ENCODE assay signal across 9 cellular contexts in the genomic region with DNA sequence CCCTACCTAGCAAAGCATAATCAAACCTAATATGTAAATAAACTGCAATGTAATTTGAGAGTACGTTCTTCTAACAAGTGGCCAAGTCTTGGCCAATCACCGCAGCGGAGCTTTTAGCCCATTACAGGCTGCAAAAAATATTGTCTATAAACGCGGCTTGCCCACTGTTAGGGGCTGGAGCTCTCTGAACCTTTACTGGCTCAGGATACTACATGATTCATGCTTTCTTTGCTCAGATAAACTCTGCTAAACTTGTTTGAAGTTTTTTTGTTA. TPM values are rescaled to one million over a fixed set of nuclear protein-coding genes. Genes with fewer than 3 reads are reported as not detected.
DNase-seq lines count a peak whose midpoint lies in the region; ATAC-seq, FAIRE-seq and TF ChIP-seq lines count a peak whose summit lies in the region.
"Had no signal": no experiment of that assay in that cellular context is flagged by ENCODE, and none has a peak within 500 bp of the region (broad histone marks: within the 10 kb centered on the region; RNA-seq: fewer than 3 reads in every experiment).

No MANE protein-coding gene starts in this region.

- H3K9me3 ChIP-seq in sigmoid colon: no peaks in the 10 kb centered on the region

- peaks cover 0 to 55% (median 48%) of the 10 kb centered on the region in 4 donors for H3K4me1 ChIP-seq in sigmoid colon

- intact Hi-C loops in sigmoid colon (cut with DNase I): loop anchor here (1.0 to 5.0 kb wide), 2 partner anchors 57 to 266 kb away; a partner anchor contains a TSS

- TF ChIP-seq POLR2A in NB4 (IDR thresholded peaks at IDR 0.05; ENCODE audit: extremely low read depth, insufficient read length) (no peak), sigmoid colon (IDR thresholded peaks at IDR 0.05) (no peak)

- H3K4me3 ChIP-seq in NB4 (ENCODE audit: low read depth, low read length) (peak overlapping the region; percentile 76), bronchial epithelial cell (ENCODE audit: low read depth, low read length) (no peak overlapping the region), sigmoid colon (peak overlapping the region in 2 of 4 donors; percentile 63 to 92)

- no peak for TF ChIP-seq EP300 in sigmoid colon (IDR thresholded peaks at IDR 0.05)

- no peak for FAIRE-seq in bronchial epithelial cell (lab: Jason Lieb, UNC)

- H3K27ac ChIP-seq in sigmoid colon: peak overlapping the region; percentile 82 to 96 (median 93)

- DNase-seq in NCI-H1436 treated with DMSO at 0.1 percent for 48 hours (lab: John Stamatoyannopoulos, UW) (peak; percentile 29), NCI-H1436 (lab: John Stamatoyannopoulos, UW) (no peak), NB4 (ENCODE audit: low read depth) (no peak), bronchial epithelial cell (ENCODE audit: low read depth) (peak; percentile 51), sigmoid colon (no peak), SK-N-DZ (ENCODE audit: low spot score) (no peak), AG20443 (ENCODE audit: low spot score) (no peak)
- DNase-seq: naive B cell had no signal

- no peak for ATAC-seq in HG03469 (IDR thresholded peaks at IDR 0.05; ENCODE audit: unreplicated experiment)

- WGBS in sigmoid colon, 2 donors: 19 to 62% methylated on average over 5 of the region's 5 CpGs

- no peaks in the 10 kb centered on the region for H3K36me3 ChIP-seq in bronchial epithelial cell (ENCODE audit: control insufficient read depth, insufficient read depth, low read length)
- H3K36me3 ChIP-seq in sigmoid colon: no peaks in the 10 kb centered on the region

- H3K27me3 ChIP-seq in bronchial epithelial cell (ENCODE audit: control insufficient read depth, insufficient read depth, low read length) (no peaks in the 10 kb centered on the region), sigmoid colon (no peaks in the 10 kb centered on the region)

- no peak for TF ChIP-seq CTCF in NB4 (IDR thresholded peaks at IDR 0.05; ENCODE audit: low read depth, low read length)
- TF ChIP-seq CTCF in bronchial epithelial cell (IDR thresholded peaks at IDR 0.05; ENCODE audit: insufficient read depth, low read length, severe bottlenecking): no peak
- TF ChIP-seq CTCF in sigmoid colon (IDR thresholded peaks at IDR 0.05): no peak

RNA-seq across cellular contexts. Expression of a gene that starts 1.0 kb away (rescaled TPM):
- 7.1 and 9.1 TPM in 2 replicates for total RNA-seq in bronchial epithelial cell
- 100 to 1,000 TPM in 1 of 4 donors, 10 to 100 TPM in 3; 46.6 to 119 (median 65.0) TPM for total RNA-seq in sigmoid colon
- polyA plus RNA-seq in sigmoid colon: 100 to 1,000 TPM in 2 of 3 donors, 10 to 100 TPM in 1; 99.6 to 229 (median 117) TPM
- polyA plus RNA-seq in SK-N-DZ (2014; cell fraction: cytosol; rRNA removed): 29.0 and 32.3 TPM in 2 replicates
- 33.6 and 57.1 TPM in 2 replicates for polyA plus RNA-seq in SK-N-DZ (2014; cell fraction: nucleus; rRNA removed)

RNA-seq across cellular contexts. Expression of a gene that starts 57.4 kb away (rescaled TPM):
- total RNA-seq in bronchial epithelial cell (1.3 and 1.4 TPM in 2 replicates), sigmoid colon (10 to 100 TPM; 11.9 to 16.1 (median 15.2) TPM)
- polyA plus RNA-seq in sigmoid colon: 1 to 10 TPM in 2 of 3 donors, under 1 TPM in 1; 0.69 to 3.0 (median 1.2) TPM
- 5.0 and 8.9 TPM in 2 replicates for polyA plus RNA-seq in SK-N-DZ (2014; cell fraction: cytosol; rRNA removed)
- polyA plus RNA-seq in SK-N-DZ (2014; cell fraction: nucleus; rRNA removed): 5.6 and 7.5 TPM in 2 replicates

Comparison
In these comparisons a context has a peak if more than half of its experiments do, and no peak if none do; other contexts are left out.
1. DNase-seq: peak in NCI-H1436 treated with DMSO at 0.1 percent for 48 hours (single experiment) and bronchial epithelial cell (single experiment); none in NCI-H1436 (single experiment), NB4 (single experiment), sigmoid colon (single experiment), SK-N-DZ (single experiment) and AG20443 (single experiment).